ENCODE assay signal across 1 cellular context in genomic region chr5:159336586-159337290, GRCh38.
TF ChIP-seq lines count a peak whose summit lies in the region.

No MANE protein-coding gene starts in this region.

TF ChIP-seq in IMR-90, 13 proteins besides CTCF, POLR2A, EP300 and RAD21:
- TF ChIP-seq CHD1 (IDR thresholded peaks at IDR 0.05; ENCODE audit: low read depth, low read length) (no peak), MXI1 (IDR thresholded peaks at IDR 0.05; ENCODE audit: borderline replicate concordance, low read depth, low read length) (no peak), FOS (IDR thresholded peaks at IDR 0.05; ENCODE audit: low read depth, low read length) (no peak), SMC3 (IDR thresholded peaks at IDR 0.05; ENCODE audit: low read depth, low read length) (no peak), BHLHE40 (IDR thresholded peaks at IDR 0.05; ENCODE audit: low read depth, low read length) (no peak), USF2 (IDR thresholded peaks at IDR 0.05; ENCODE audit: low read depth, low read length) (no peak), MAFK (IDR thresholded peaks at IDR 0.05; ENCODE audit: low read depth, low read length) (no peak), ELK1 (IDR thresholded peaks at IDR 0.05; ENCODE audit: borderline replicate concordance, low read depth, low read length) (no peak), CEBPB (IDR thresholded peaks at IDR 0.05; ENCODE audit: low read depth, low read length) (no peak), MAZ (IDR thresholded peaks at IDR 0.05; ENCODE audit: borderline replicate concordance, low read depth, low read length) (no peak), NFE2L2 (IDR thresholded peaks at IDR 0.05; ENCODE audit: low read depth, low read length) (no peak)
